ENCODE assay signal across 9 cellular contexts in genomic region chr5:138653502-138653901, GRCh38.
DNase-seq lines count a peak whose midpoint lies in the region; ATAC-seq, FAIRE-seq and TF ChIP-seq lines count a peak whose summit lies in the region.
"Had no signal": no experiment of that assay in that cellular context is flagged by ENCODE, and none has a peak within 500 bp of the region (broad histone marks: within the 10 kb centered on the region; RNA-seq: fewer than 3 reads in every experiment).

No MANE protein-coding gene starts in this region.

- DNase-seq in D721Med (ENCODE audit: insufficient read length, low spot score) = no peak
- DNase-seq in H7 = peak; percentile 61
- peak; percentile 69 for DNase-seq in islet precursor cell
- no peak for DNase-seq in SKM-1 (lab: John Stamatoyannopoulos, UW; ENCODE audit: unreplicated experiment)
- DNase-seq: NCI-H446 had no signal

- no peak overlapping the region for H3K4me3 ChIP-seq in H7 (ENCODE audit: insufficient read depth, low read depth, low read length)

- no peak for FAIRE-seq in D721Med (lab: Jason Lieb, UNC)

- ATAC-seq in HG03135 (IDR thresholded peaks at IDR 0.05; ENCODE audit: unreplicated experiment) = no peak
- ATAC-seq in HG03025 (IDR thresholded peaks at IDR 0.05; ENCODE audit: low FRiP score, unreplicated experiment) = no peak
- ATAC-seq in HG02970 (IDR thresholded peaks at IDR 0.05; ENCODE audit: low FRiP score, unreplicated experiment) = no peak

- no peak overlapping the region for H3K27ac ChIP-seq in VCaP

- no peaks in the 10 kb centered on the region for H3K36me3 ChIP-seq in H7 (replicated peaks; ENCODE audit: control insufficient read depth, insufficient read depth, low read length)

- H3K27me3 ChIP-seq in H7 (ENCODE audit: control insufficient read depth, insufficient read depth, low read length) = no peaks in the 10 kb centered on the region

- TF ChIP-seq CTCF in D721Med (IDR thresholded peaks at IDR 0.05; ENCODE audit: insufficient read depth, missing control alignments) (peak; percentile 20), VCaP (conservative IDR thresholded peaks at IDR 0.05) (peak; percentile 67)

Comparison
In these comparisons a context has a peak if more than half of its experiments do, and no peak if none do; other contexts are left out.
1. DNase-seq: peak in H7 (single experiment) and islet precursor cell (single experiment); none in D721Med (single experiment) and SKM-1 (single experiment).